ENCODE assay signal across 25 cellular contexts in genomic region chr21:42135386-42136040, GRCh38.
A peak's percentile ranks its signal among the peaks of the same experiment; 100 is the strongest.
DNase-seq lines count a peak whose midpoint lies in the region; ATAC-seq, FAIRE-seq and TF ChIP-seq lines count a peak whose summit lies in the region.
"Had no signal": no experiment of that assay in that cellular context is flagged by ENCODE, and none has a peak within 500 bp of the region (broad histone marks: within the 10 kb centered on the region; RNA-seq: fewer than 3 reads in every experiment).

No MANE protein-coding gene starts in this region.

- DNase-seq in NCI-H1092 (lab: John Stamatoyannopoulos, UW) = peak; percentile 78
- DNase-seq in NCI-H345 (lab: John Stamatoyannopoulos, UW) = peak; percentile 84
- DNase-seq in sciatic nerve (ENCODE audit: low spot score) = no peak
- DNase-seq in NCI-H1436 treated with DMSO at 0.1 percent for 48 hours (lab: John Stamatoyannopoulos, UW) = no peak
- DNase-seq in D721Med (ENCODE audit: insufficient read length, low spot score) = no peak
- DNase-seq in NCI-H2196 (lab: John Stamatoyannopoulos, UW; ENCODE audit: unreplicated experiment) = no peak
- DNase-seq: C1 segment of cervical spinal cord; Caco-2; CD4-positive, alpha-beta memory T cell; DMS 273 treated with DMSO at 0.1 percent for 48 hours; GM23248; H7; IMR-90; KG1; MM.1S; NCI-H1417 treated with DMSO at 0.1 percent for 48 hours; NCI-H2029; NCI-H2227 treated with DMSO at 0.1 percent for 48 hours; NCI-H524; NCI-H82; RPMI8226; SHP77; T-helper 1 cell had no signal

- intact Hi-C loops in sciatic nerve (cut with DNase I) = no loop called here

- FAIRE-seq in D721Med (lab: Jason Lieb, UNC) = no peak
- FAIRE-seq: GM18507 had no signal

- ATAC-seq in esophagus mucosa (peak; percentile 11), sciatic nerve (peak; percentile 35)

- TF ChIP-seq CTCF in D721Med (IDR thresholded peaks at IDR 0.05; ENCODE audit: insufficient read depth, missing control alignments) = no peak

Comparison
In these comparisons a context has a peak if more than half of its experiments do, and no peak if none do; other contexts are left out.
1. DNase-seq: peak in NCI-H1092 (single experiment) and NCI-H345 (single experiment); none in sciatic nerve (single experiment), NCI-H1436 treated with DMSO at 0.1 percent for 48 hours (single experiment), D721Med (single experiment) and NCI-H2196 (single experiment).